Comparison of ENCODE assay signal across 23 cellular contexts in the genomic region with DNA sequence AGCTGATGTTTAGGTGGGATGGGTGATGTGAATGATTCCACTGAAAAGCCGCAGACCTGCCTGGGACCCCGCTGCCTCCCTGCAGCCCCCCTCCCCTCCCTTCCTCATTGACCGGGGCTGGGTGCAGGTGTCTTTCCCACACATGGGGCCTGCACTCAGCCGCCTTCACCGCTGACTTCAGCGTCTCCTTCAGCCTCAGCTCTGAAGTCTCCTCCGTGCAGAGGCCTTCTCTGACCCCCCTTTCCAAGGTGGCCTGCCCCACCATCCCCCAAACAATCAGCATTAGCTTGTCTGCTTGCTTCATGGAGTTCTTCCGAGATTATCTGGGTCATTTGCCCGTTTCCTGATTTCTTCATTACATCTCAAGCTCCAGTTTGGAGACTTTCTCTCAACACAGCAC.
"Had no signal": no experiment of that assay in that cellular context is flagged by ENCODE, and none has a peak within 500 bp of the region (broad histone marks: within the 10 kb centered on the region; RNA-seq: fewer than 3 reads in every experiment).

No MANE protein-coding gene starts in this region.

- H3K4me3 ChIP-seq: colonic mucosa, esophagus squamous epithelium, gastroesophageal sphincter, heart left ventricle, hepatocyte, left lung, lower lobe of right lung, mucosa of descending colon had no signal

- H3K9me3 Mint-ChIP-seq: dendritic cell treated with granulocyte-macrophage colony-stimulating factor and Interleukin-4, amounts not matched to agents 40 ng/mL and 50 ng/mL, for 4 days; effector memory CD8-positive, alpha-beta T cell; endodermal cell; immature natural killer cell; mesothelial cell of epicardium had no signal

- H3K4me1 ChIP-seq: colonic mucosa had no signal

- H3K4me1 Mint-ChIP-seq: endodermal cell, immature natural killer cell had no signal

- ATAC-seq: effector memory CD8-positive, alpha-beta T cell; gastroesophageal sphincter; heart left ventricle; left cardiac atrium; left lung; left ventricle myocardium superior; lower lobe of right lung; mucosa of descending colon had no signal

- H3K27ac Mint-ChIP-seq: dendritic cell treated with granulocyte-macrophage colony-stimulating factor and Interleukin-4, amounts not matched to agents 40 ng/mL and 50 ng/mL, for 4 days; effector memory CD8-positive, alpha-beta T cell; endodermal cell; mesothelial cell of epicardium had no signal

- H3K4me3 Mint-ChIP-seq: dendritic cell treated with granulocyte-macrophage colony-stimulating factor and Interleukin-4, amounts not matched to agents 40 ng/mL and 50 ng/mL, for 4 days; effector memory CD8-positive, alpha-beta T cell; endodermal cell; immature natural killer cell; mesothelial cell of epicardium had no signal

- H3K27me3 ChIP-seq: colonic mucosa, esophagus squamous epithelium, gastroesophageal sphincter had no signal

- H3K36me3 Mint-ChIP-seq: immature natural killer cell, mesothelial cell of epicardium had no signal

- DNase-seq: cerebellar nuclear complex; colonic mucosa; cortex of kidney; effector CD8-positive, alpha-beta T cell; effector memory CD8-positive, alpha-beta T cell; endodermal cell; erythroblast; esophagus squamous epithelium; foreskin fibroblast; heart left ventricle; hypothalamus; immature natural killer cell; left cardiac atrium; left lung; left ventricle myocardium superior; lower lobe of right lung; mesenchymal stem cell; mucosa of descending colon had no signal

- H3K9me3 ChIP-seq: colonic mucosa, esophagus squamous epithelium, gastroesophageal sphincter, left lung, lower lobe of right lung, mucosa of descending colon had no signal

- H3K27me3 Mint-ChIP-seq: dendritic cell treated with granulocyte-macrophage colony-stimulating factor and Interleukin-4, amounts not matched to agents 40 ng/mL and 50 ng/mL, for 4 days had no signal

- H3K36me3 ChIP-seq: colonic mucosa, esophagus squamous epithelium, gastroesophageal sphincter, heart left ventricle, left lung, lower lobe of right lung had no signal

- H3K27ac ChIP-seq: colonic mucosa, epithelial cell of prostate, heart left ventricle, hepatocyte, left lung, lower lobe of right lung had no signal
